Comparison of ENCODE assay signal across 26 cellular contexts in the genomic region with DNA sequence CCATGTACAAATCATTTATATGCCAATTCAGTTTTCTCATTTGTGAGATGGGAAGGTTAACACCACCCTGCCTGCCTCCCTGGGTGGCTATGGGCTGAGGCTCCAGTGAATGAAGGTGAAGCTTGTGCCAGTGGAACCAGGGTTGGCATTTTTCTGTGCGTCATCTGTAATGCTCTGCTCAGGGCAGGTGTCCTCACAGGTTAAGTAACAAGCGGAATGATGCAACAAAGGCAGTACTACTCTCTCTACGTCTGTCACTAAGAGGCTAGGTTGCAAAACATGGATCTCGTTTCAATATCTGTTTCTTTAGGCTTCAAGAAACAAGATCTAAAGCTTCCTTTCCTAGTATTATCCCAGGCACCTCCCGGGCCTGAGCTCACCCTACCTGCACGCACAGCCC.
"Had no signal": no experiment of that assay in that cellular context is flagged by ENCODE, and none has a peak within 500 bp of the region (broad histone marks: within the 10 kb centered on the region; RNA-seq: fewer than 3 reads in every experiment).

No MANE protein-coding gene starts in this region.

- H3K27ac ChIP-seq: ascending aorta, Peyer's patch, RWPE1, SJCRH30, VCaP had no signal

- DNase-seq: activated CD4-positive, alpha-beta memory T cell treated with anti-CD3 and anti-CD28 coated beads for 36 hours; activated CD4-positive, alpha-beta T cell treated with anti-CD3 and anti-CD28 coated beads, Interleukin-2, amount 10 ng/mL, durations not matched to agents 7 days and 5 days; activated CD4-positive, CD25-positive, alpha-beta regulatory T cell; activated CD8-positive, alpha-beta memory T cell treated with anti-CD3 and anti-CD28 coated beads for 24 hours; activated effector memory CD4-positive, alpha-beta T cell treated with anti-CD3 and anti-CD28 coated beads, Interleukin-2, amount 50 U/mL, for 16 hours; activated naive CD4-positive, alpha-beta T cell treated with Interleukin-2 at 50 U/mL for 16 hours; activated naive CD8-positive, alpha-beta T cell treated with anti-CD3 and anti-CD28 coated beads, Interleukin-2, amount 50 U/mL, for 24 hours; activated T-cell treated with anti-CD3 and anti-CD28 coated beads, Interleukin-2, amount 50 U/mL, for 4 hours; amniotic stem cell; body of pancreas; Kasumi-1; KBM-7; NCI-H146; NCI-H187 treated with DMSO at 0.1 percent for 48 hours; NCI-H2081 treated with DMSO at 0.1 percent for 48 hours; NCI-H510A treated with DMSO at 0.1 percent for 48 hours; NCI-H69; Peyer's patch; Right ventricle myocardium superior; SJCRH30; SK-N-SH; T-helper 1 cell had no signal

- H3K36me3 ChIP-seq: ascending aorta, Peyer's patch, SJCRH30 had no signal

- H3K27ac Mint-ChIP-seq: activated CD4-positive, alpha-beta memory T cell treated with anti-CD3 and anti-CD28 coated beads for 36 hours; activated naive CD4-positive, alpha-beta T cell treated with anti-CD3 and anti-CD28 coated beads, Interleukin-2, amount 50 U/mL, for 72 hours; activated naive CD8-positive, alpha-beta T cell treated with anti-CD3 and anti-CD28 coated beads, Interleukin-2, amount 50 U/mL, for 24 hours had no signal

- H3K36me3 Mint-ChIP-seq: activated CD4-positive, alpha-beta memory T cell treated with anti-CD3 and anti-CD28 coated beads for 36 hours had no signal

- H3K4me3 Mint-ChIP-seq: activated CD4-positive, alpha-beta memory T cell treated with anti-CD3 and anti-CD28 coated beads for 36 hours; activated CD4-positive, alpha-beta T cell treated with anti-CD3 and anti-CD28 coated beads, Interleukin-2, amount 10 ng/mL, durations not matched to agents 7 days and 5 days; activated naive CD8-positive, alpha-beta T cell treated with anti-CD3 and anti-CD28 coated beads, Interleukin-2, amount 50 U/mL, for 24 hours; activated T-cell treated with anti-CD3 and anti-CD28 coated beads, Interleukin-2, amount 50 U/mL, for 4 hours had no signal

- H3K9me3 ChIP-seq: ascending aorta, body of pancreas, Peyer's patch, SJCRH30, SK-N-SH had no signal

- H3K4me1 Mint-ChIP-seq: activated CD4-positive, alpha-beta T cell treated with anti-CD3 and anti-CD28 coated beads, Interleukin-2, amount 10 ng/mL, durations not matched to agents 7 days and 5 days; activated naive CD8-positive, alpha-beta T cell treated with anti-CD3 and anti-CD28 coated beads, Interleukin-2, amount 50 U/mL, for 24 hours had no signal

- H3K27me3 Mint-ChIP-seq: activated CD4-positive, alpha-beta memory T cell treated with anti-CD3 and anti-CD28 coated beads for 36 hours; activated naive CD8-positive, alpha-beta T cell treated with anti-CD3 and anti-CD28 coated beads, Interleukin-2, amount 50 U/mL, for 24 hours had no signal

- H3K4me2 ChIP-seq: SK-N-SH had no signal

- H3K9ac ChIP-seq: SK-N-SH had no signal

- H3K9me3 Mint-ChIP-seq: activated naive CD4-positive, alpha-beta T cell treated with anti-CD3 and anti-CD28 coated beads, Interleukin-2, amount 50 U/mL, for 72 hours; activated naive CD8-positive, alpha-beta T cell treated with anti-CD3 and anti-CD28 coated beads, Interleukin-2, amount 50 U/mL, for 24 hours had no signal

- ATAC-seq: activated naive CD4-positive, alpha-beta T cell treated with anti-CD3 and anti-CD28 coated beads, Interleukin-2, amount 50 U/mL, for 72 hours; activated naive CD8-positive, alpha-beta T cell treated with anti-CD3 and anti-CD28 coated beads, Interleukin-2, amount 50 U/mL, for 24 hours; activated T-cell treated with anti-CD3 and anti-CD28 coated beads, Interleukin-2, amount 50 U/mL, for 4 hours had no signal

- H3K27me3 ChIP-seq: ascending aorta, body of pancreas, Peyer's patch, SJCRH30 had no signal

- H3K4me1 ChIP-seq: ascending aorta, Peyer's patch, SJCRH30 had no signal

- H3K4me3 ChIP-seq: ascending aorta, body of pancreas, Peyer's patch, SJCRH30 had no signal
